In the genomic region with DNA sequence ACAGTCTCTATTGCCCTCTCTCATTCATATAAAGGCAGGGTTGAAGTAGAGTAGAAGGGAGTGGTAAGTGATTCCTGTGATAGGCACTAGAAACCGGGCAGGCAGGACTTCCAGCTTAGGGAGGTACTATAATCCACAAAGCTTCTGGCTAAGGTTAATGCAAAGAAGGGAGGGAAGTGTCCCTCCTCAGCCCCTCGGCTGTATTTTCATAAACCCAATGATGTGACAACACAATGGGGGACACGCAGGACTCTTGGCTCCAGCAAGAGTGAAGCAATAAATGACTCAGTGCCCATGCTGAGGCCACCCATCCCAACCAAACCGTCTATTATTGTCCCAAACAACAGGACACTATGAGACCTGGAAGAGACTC, we compare ENCODE assay signal across 8 cellular contexts.
DNase-seq lines count a peak whose midpoint lies in the region; ATAC-seq and TF ChIP-seq lines count a peak whose summit lies in the region.

No MANE protein-coding gene starts in this region.

- H3K27ac ChIP-seq in C4-2B: peak overlapping the region; percentile 64
- peak overlapping the region; percentile 54 to 60 for H3K27ac ChIP-seq in mucosa of rectum (ENCODE audit: low read depth in 2 of 2, low read length in 2 of 2)

- H3K4me3 Mint-ChIP-seq in activated naive CD8-positive, alpha-beta T cell treated with anti-CD3 and anti-CD28 coated beads, Interleukin-2, amount 50 U/mL, for 24 hours: peak overlapping the region; percentile 85

- peak; percentile 26 for ATAC-seq in HG03159 (IDR thresholded peaks at IDR 0.05; ENCODE audit: unreplicated experiment)
- ATAC-seq in activated naive CD8-positive, alpha-beta T cell treated with anti-CD3 and anti-CD28 coated beads, Interleukin-2, amount 50 U/mL, for 24 hours: no peak

- peaks cover 0 to under 1% of the 10 kb centered on the region in 2 donors for H3K36me3 ChIP-seq in mucosa of rectum (ENCODE audit: control insufficient read depth in 2 of 2, insufficient read depth in 2 of 2, low read length in 2 of 2)

- H3K4me3 ChIP-seq in mucosa of rectum (ENCODE audit: low read length in 2 of 2): peak overlapping the region in 1 of 2 donors; percentile 34

- no peaks in the 10 kb centered on the region for H3K9me3 ChIP-seq in mucosa of rectum (ENCODE audit: control insufficient read depth in 2 of 2, low read length in 2 of 2)

- no peaks in the 10 kb centered on the region for H3K27me3 ChIP-seq in mucosa of rectum (ENCODE audit: control insufficient read depth in 2 of 2, insufficient read depth in 2 of 2, low read length in 2 of 2)

- H3K27ac Mint-ChIP-seq in activated naive CD8-positive, alpha-beta T cell treated with anti-CD3 and anti-CD28 coated beads, Interleukin-2, amount 50 U/mL, for 24 hours: peak overlapping the region; percentile 100

- peaks cover 50 to 55% of the 10 kb centered on the region in 2 donors for H3K4me1 ChIP-seq in mucosa of rectum (ENCODE audit: control insufficient read depth in 2 of 2, insufficient read depth in 2 of 2, low read length in 2 of 2)

- no peak for DNase-seq in activated naive CD8-positive, alpha-beta T cell treated with anti-CD3 and anti-CD28 coated beads, Interleukin-2, amount 50 U/mL, for 24 hours
- DNase-seq in iPS-NIHi7 (ENCODE audit: extremely low spot score): no peak
- DNase-seq in islet precursor cell: no peak
- no peak for DNase-seq in midbrain (lab: John Stamatoyannopoulos, UW)
- no peak for DNase-seq in globus pallidus (ENCODE audit: low spot score)

- H3K9ac ChIP-seq in mucosa of rectum (ENCODE audit: low read depth in 1 of 2, low read length in 2 of 2): no peak overlapping the region

- H3K9me3 Mint-ChIP-seq in activated naive CD8-positive, alpha-beta T cell treated with anti-CD3 and anti-CD28 coated beads, Interleukin-2, amount 50 U/mL, for 24 hours: no peaks in the 10 kb centered on the region

- peaks cover 98% of the 10 kb centered on the region for H3K4me1 Mint-ChIP-seq in activated naive CD8-positive, alpha-beta T cell treated with anti-CD3 and anti-CD28 coated beads, Interleukin-2, amount 50 U/mL, for 24 hours

- no peak for TF ChIP-seq CTCF in C4-2B (conservative IDR thresholded peaks at IDR 0.05)

- H3K36me3 Mint-ChIP-seq in activated naive CD8-positive, alpha-beta T cell treated with anti-CD3 and anti-CD28 coated beads, Interleukin-2, amount 50 U/mL, for 24 hours (ENCODE audit: low read depth): peaks cover 67% of the 10 kb centered on the region

- no peaks in the 10 kb centered on the region for H3K27me3 Mint-ChIP-seq in activated naive CD8-positive, alpha-beta T cell treated with anti-CD3 and anti-CD28 coated beads, Interleukin-2, amount 50 U/mL, for 24 hours
